ENCODE assay signal across 9 cellular contexts in genomic region chr9:120711841-120712538, GRCh38. TPM values are rescaled to one million over a fixed set of nuclear protein-coding genes. Genes with fewer than 3 reads are reported as not detected.
DNase-seq lines count a peak whose midpoint lies in the region; ATAC-seq and TF ChIP-seq lines count a peak whose summit lies in the region.
"Had no signal": no experiment of that assay in that cellular context is flagged by ENCODE, and none has a peak within 500 bp of the region (broad histone marks: within the 10 kb centered on the region; RNA-seq: fewer than 3 reads in every experiment).

No MANE protein-coding gene starts in this region.

- dilution Hi-C loops in mammary epithelial cell (cut with HindIII; ENCODE audit: low sequenced_read_pairs), result no loop called here

- peak overlapping the region; percentile 94 for H3K4me2 ChIP-seq in mammary epithelial cell (ENCODE audit: insufficient read depth, low read depth, low read length)

- no peaks in the 10 kb centered on the region for H3K36me3 Mint-ChIP-seq in naive B cell

- no peaks in the 10 kb centered on the region for H3K9me3 Mint-ChIP-seq in naive B cell

- no TSS peak for BruUV-seq in mammary epithelial cell (replicated peaks; lab: Mats Ljungman, UMichigan)

- H3K27me3 Mint-ChIP-seq in naive B cell, result no peaks in the 10 kb centered on the region

- peak overlapping the region; percentile 90 to 98 (median 95) for H3K4me3 Mint-ChIP-seq in naive B cell

- TF ChIP-seq CTCF in AG04450 (IDR thresholded peaks at IDR 0.05; ENCODE audit: low read depth, low read length) (no peak), mammary epithelial cell (conservative IDR thresholded peaks at IDR 0.05 in 1 of 2, IDR thresholded peaks at IDR 0.05 in 1 of 2; ENCODE audit: extremely low read depth in 1 of 2, insufficient read depth in 1 of 2, low read depth in 1 of 2, low read length in 2 of 2) (no peak)

- peak overlapping the region; percentile 10 for H2AFZ ChIP-seq in mammary epithelial cell (ENCODE audit: low read depth, low read length)

- H3K79me2 ChIP-seq in mammary epithelial cell (ENCODE audit: insufficient read depth, low read length), result peaks cover 60% of the 10 kb centered on the region

- intact Hi-C loops in mammary epithelial cell (cut with micrococcal nuclease), result loop anchor here (5.0 kb wide), 3 partner anchors 55 to 165 kb away; partner anchors contain the start of genes PHF19 and PSMD5

- H3K4me1 Mint-ChIP-seq in naive B cell, result peaks cover 19 to 49% (median 27%) of the 10 kb centered on the region in 3 donors

- peaks cover 37% of the 10 kb centered on the region for H3K4me1 ChIP-seq in mammary epithelial cell (ENCODE audit: insufficient read depth, low read length)

- H3K36me3 ChIP-seq in mammary epithelial cell (ENCODE audit: insufficient read depth, low read length), result no peaks in the 10 kb centered on the region

- DNase-seq in AG04450 (ENCODE audit: low read depth, low spot score), result no peak
- peak; percentile 42 for DNase-seq in LHCN-M2 (ENCODE audit: low read depth)
- DNase-seq in mammary epithelial cell, result peak; percentile 46
- DNase-seq in naive B cell, result no peak
- no peak for DNase-seq in NCI-H1930 (lab: John Stamatoyannopoulos, UW)
- DNase-seq in EL, result no peak
- DNase-seq in NCI-H146 treated with DMSO at 0.1 percent for 48 hours (lab: John Stamatoyannopoulos, UW; ENCODE audit: unreplicated experiment), result no peak
- DNase-seq: NCI-H1092 had no signal

- H3K9ac ChIP-seq in mammary epithelial cell (ENCODE audit: insufficient read depth, low read length), result peak overlapping the region; percentile 13

- 72% methylated on average over 5 of the region's 5 CpGs for WGBS in mammary epithelial cell (ENCODE audit: low coverage, missing lambda C conversion rate)

- ATAC-seq in naive B cell (ENCODE audit: low read depth in 2 of 2) (no peak), HG02610 (IDR thresholded peaks at IDR 0.05; ENCODE audit: unreplicated experiment) (no peak)

- peak overlapping the region; percentile 29 to 92 (median 88) for H3K27ac Mint-ChIP-seq in naive B cell

- no peaks in the 10 kb centered on the region for H4K20me1 ChIP-seq in mammary epithelial cell (ENCODE audit: insufficient read depth, low read length)

- H3K4me3 ChIP-seq in AG04450 (ENCODE audit: low read depth, low read length), result peak overlapping the region; percentile 77
- H3K4me3 ChIP-seq in mammary epithelial cell (replicated peaks in 1 of 3; ENCODE audit: insufficient read depth in 1 of 3, low read depth in 2 of 3, low read length in 3 of 3), result peak overlapping the region in 2 of 3 experiments; percentile 85 to 90

- POLR2A ChIA-PET in AG04450 (lab: Yijun Ruan, JAX), result interaction anchor here (1.1 kb wide), 1 partner anchor 19 kb away, joined by 3 read pairs; no protein-coding TSS in a partner anchor

- no peaks in the 10 kb centered on the region for H3K27me3 ChIP-seq in AG04450 (ENCODE audit: control insufficient read depth, insufficient read depth, low read length)
- H3K27me3 ChIP-seq in mammary epithelial cell (ENCODE audit: insufficient read depth, low read length), result no peaks in the 10 kb centered on the region

- in situ Hi-C loops in mammary epithelial cell (cut with MboI; ENCODE audit: low sequenced_read_pairs in 2 of 2), result loop anchor here in 1 of 2 donors (10.0 kb wide), 1 partner anchor 87 kb away; no protein-coding TSS in a partner anchor

- H3K27ac ChIP-seq in AG04450 (ENCODE audit: low read depth, low read length) (no peak overlapping the region), mammary epithelial cell (ENCODE audit: insufficient read depth, low read depth, low read length) (no peak overlapping the region)

- no peaks in the 10 kb centered on the region for H3K9me3 ChIP-seq in AG04450 (ENCODE audit: control insufficient read depth, insufficient read depth, low read length)
- no peaks in the 10 kb centered on the region for H3K9me3 ChIP-seq in mammary epithelial cell (replicated peaks; ENCODE audit: insufficient read depth, low read length)

- CTCF ChIA-PET in AG04450 (lab: Charles Lee) (interaction anchor here (0.6 to 1.4 kb wide), 2 partner anchors 86 to 92 kb away, joined by 6 to 9 read pairs; no protein-coding TSS in a partner anchor), mammary epithelial cell (lab: Charles Lee; ENCODE audit: low non-redundant PET) (no interaction called here)

RNA-seq across cellular contexts. Expression of gene MEGF9, which starts 2.3 kb away (rescaled TPM):
- polyA plus RNA-seq in AG04450 (2011; rRNA removed), result 11.4 and 12.9 TPM in 2 replicates
- 8.2 and 11.6 TPM in 2 replicates for polyA minus RNA-seq in AG04450 (2011; rRNA and poly(A)+ RNA removed)
- total RNA-seq in LHCN-M2 (2014; rRNA removed), result 7.5 and 9.4 TPM in 2 replicates
- 6.2 TPM for polyA plus RNA-seq in LHCN-M2 (2012)
- total RNA-seq in mammary epithelial cell, result 10 to 100 TPM; 10.9 to 31.5 TPM
- polyA plus RNA-seq in mammary epithelial cell, result 4.8 TPM
- polyA minus RNA-seq in mammary epithelial cell, result 9.0 TPM
- polyA plus RNA-seq in naive B cell (ENCODE audit: low read depth in 6 of 6), result 1 to 10 TPM; 4.4 to 5.6 (median 5.0) TPM

Comparison
In these comparisons a context has a peak if more than half of its experiments do, and no peak if none do; other contexts are left out.
1. DNase-seq: peak in LHCN-M2 (single experiment) and mammary epithelial cell (single experiment); none in AG04450 (single experiment), naive B cell (single experiment), NCI-H1930 (0 of 2), EL (single experiment) and NCI-H146 treated with DMSO at 0.1 percent for 48 hours (single experiment).